ENCODE assay signal across 21 cellular contexts in genomic region chr1:7516892-7517291, GRCh38.
A peak's percentile ranks its signal among the peaks of the same experiment; 100 is the strongest.
DNase-seq lines count a peak whose midpoint lies in the region; ATAC-seq, FAIRE-seq and TF ChIP-seq lines count a peak whose summit lies in the region.
"Had no signal": no experiment of that assay in that cellular context is flagged by ENCODE, and none has a peak within 500 bp of the region (broad histone marks: within the 10 kb centered on the region; RNA-seq: fewer than 3 reads in every experiment).

No MANE protein-coding gene starts in this region.

- peaks cover 4% of the 10 kb centered on the region; the same call in 1 of the 2 replicates for H4K20me1 ChIP-seq in K562 (replicated peaks; ENCODE audit: control insufficient read depth, insufficient read depth, low read length)

- H3K27me3 ChIP-seq in cardiac muscle cell (no peaks in the 10 kb centered on the region), right cardiac atrium (ENCODE audit: control insufficient read depth, insufficient read depth) (no peaks in the 10 kb centered on the region), K562 (ENCODE audit: control insufficient read depth in 2 of 2, insufficient read depth in 2 of 2, low read length in 2 of 2) (peaks cover 0 to 37% of the 10 kb centered on the region in 2 experiments; a peak in 3 of 5 replicates)

- H2AFZ ChIP-seq in K562 (ENCODE audit: low read depth, low read length): no peak overlapping the region

- H3K9ac ChIP-seq in K562 (ENCODE audit: insufficient read depth in 1 of 2, low read depth in 2 of 2, low read length in 2 of 2): no peak overlapping the region

- FAIRE-seq in K562 (lab: Jason Lieb, UNC): no peak
- FAIRE-seq: A204.1, GM12891, GM18507, H54 had no signal

- H3K4me3 ChIP-seq in cardiac muscle cell (no peak overlapping the region), right cardiac atrium (ENCODE audit: low read length) (no peak overlapping the region), K562 (no peak overlapping the region)
- H3K4me3 ChIP-seq: HAP-1 had no signal

- BruUV-seq in K562 (replicated peaks; lab: Mats Ljungman, UMichigan): no TSS peak

- POLR2A ChIA-PET in K562 (lab: Yijun Ruan, JAX): interaction anchor here (1.2 kb wide), 1 partner anchor 9 kb away, joined by 3 read pairs; no protein-coding TSS in a partner anchor

- TF ChIP-seq CTCF in cardiac muscle cell (IDR thresholded peaks at IDR 0.05; ENCODE audit: low read depth, low read length) (no peak), K562 (IDR thresholded peaks at IDR 0.05 in 2 of 3, conservative IDR thresholded peaks at IDR 0.05 in 1 of 3; ENCODE audit: insufficient read depth in 2 of 3, low read depth in 1 of 3, low read length in 3 of 3) (no peak)

- no peaks in the 10 kb centered on the region for H3K36me3 ChIP-seq in cardiac muscle cell
- no peaks in the 10 kb centered on the region for H3K36me3 ChIP-seq in K562 (ENCODE audit: control insufficient read depth, insufficient read depth, low read length)
- H3K36me3 ChIP-seq: HAP-1 had no signal

- ATAC-seq in Right ventricle myocardium inferior (no peak), right cardiac atrium (no peak), left cardiac atrium (no peak), K562 (no peak)

- CTCF ChIA-PET in K562 (lab: Yijun Ruan, JAX; ENCODE audit: low intra/inter-chr PET ratio): no interaction called here

- TF ChIP-seq POLR2A in K562 (conservative IDR thresholded peaks at IDR 0.05): no peak

- in situ Hi-C loops in K562 (cut with MboI): no loop called here

- intact Hi-C loops in Right ventricle myocardium inferior (cut with DNase I): loop anchor here (2.0 to 5.0 kb wide), 3 partner anchors 130 to 218 kb away; no protein-coding TSS in a partner anchor
- intact Hi-C loops in right cardiac atrium (cut with DNase I): loop anchor here in 1 of 4 donors (10.0 kb wide), 1 partner anchor 58 kb away; no protein-coding TSS in a partner anchor
- intact Hi-C loops in left cardiac atrium (cut with DNase I): loop anchor here (5.0 to 10.0 kb wide), 2 partner anchors 62 to 150 kb away; no protein-coding TSS in a partner anchor
- intact Hi-C loops in K562 (cut with micrococcal nuclease): no loop called here

- no peaks in the 10 kb centered on the region for H3K9me1 ChIP-seq in K562 (ENCODE audit: control insufficient read depth, insufficient read depth, low read length)

- H3K9me3 ChIP-seq in cardiac muscle cell (ENCODE audit: low read depth) (no peaks in the 10 kb centered on the region), right cardiac atrium (ENCODE audit: control insufficient read depth, low read length) (no peaks in the 10 kb centered on the region), K562 (replicated peaks; ENCODE audit: control insufficient read depth, insufficient read depth, low read depth, low read length) (no peaks in the 10 kb centered on the region)
- H3K9me3 ChIP-seq: HAP-1 had no signal

- H3K4me2 ChIP-seq in K562 (ENCODE audit: insufficient read depth, low read length): no peak overlapping the region

- H3K79me2 ChIP-seq in K562 (ENCODE audit: control insufficient read depth, insufficient read depth, low read length): no peaks in the 10 kb centered on the region

- H3K4me1 ChIP-seq in cardiac muscle cell (ENCODE audit: low read depth) (peaks cover 36% of the 10 kb centered on the region), right cardiac atrium (ENCODE audit: control insufficient read depth, insufficient read depth, low read length) (peaks cover 7% of the 10 kb centered on the region), K562 (replicated peaks in 1 of 2; ENCODE audit: control insufficient read depth in 2 of 2, insufficient read depth in 2 of 2, low read length in 2 of 2) (no peaks in the 10 kb centered on the region)
- H3K4me1 ChIP-seq: HAP-1 had no signal

- DNase-seq in cardiac muscle cell (ENCODE audit: low read depth in 1 of 2, low spot score in 1 of 2): no peak
- no peak for DNase-seq in Right ventricle myocardium inferior (ENCODE audit: missing footprints)
- DNase-seq in right cardiac atrium: no peak
- no peak for DNase-seq in left cardiac atrium
- DNase-seq in K562 (ENCODE audit: extremely low read depth in 1 of 4, low spot score in 3 of 4): no peak
- DNase-seq in GM19238 (ENCODE audit: insufficient read length, low spot score): no peak
- no peak for DNase-seq in Ammon's horn (ENCODE audit: low spot score)
- DNase-seq: ACHN; AML-193; C1 segment of cervical spinal cord; Calu3; CD4-positive, alpha-beta memory T cell; COR-L47; GF-D8; GOT3 had no signal

- 80% methylated on average over 5 of the region's 5 CpGs for WGBS in right cardiac atrium
- WGBS in K562 (ENCODE audit: insufficient coverage, low coverage, missing lambda C conversion rate): 0% methylated on average over 5 of the region's 5 CpGs

- no peak for TF ChIP-seq EP300 in K562 (IDR thresholded peaks at IDR 0.05; ENCODE audit: low read length)

- TF ChIP-seq RAD21 in K562 (CRISPR knock-in tag; conservative IDR thresholded peaks at IDR 0.05 in 1 of 2, IDR thresholded peaks at IDR 0.05 in 1 of 2): no peak

- peak overlapping the region; percentile 86 for H3K27ac ChIP-seq in cardiac muscle cell
- H3K27ac ChIP-seq in right cardiac atrium (ENCODE audit: low read length): peak overlapping the region; percentile 64
- no peak overlapping the region for H3K27ac ChIP-seq in K562 (ENCODE audit: extremely low read depth, low read depth, low read length)
- H3K27ac ChIP-seq: 22Rv1 had no signal

TF ChIP-seq in K562, 482 proteins besides CTCF, POLR2A, EP300 and RAD21 (continues in another document):
- no peak for TF ChIP-seq FOSL1 (tag; conservative IDR thresholded peaks at IDR 0.05)
- no peak for TF ChIP-seq ZNF174 (CRISPR knock-in tag; IDR thresholded peaks at IDR 0.05)
- TF ChIP-seq HDGF (IDR thresholded peaks at IDR 0.05): no peak
- no peak for TF ChIP-seq HDAC3 (IDR thresholded peaks at IDR 0.05; ENCODE audit: borderline replicate concordance, partially characterized antibody)
- TF ChIP-seq C11orf30 (IDR thresholded peaks at IDR 0.05; ENCODE audit: low read depth): peak; percentile 41; the same call in 1 of the 2 replicates
- TF ChIP-seq CBX1 (IDR thresholded peaks at IDR 0.05; ENCODE audit: low read depth): no peak
- TF ChIP-seq TCF3 (CRISPR knock-in tag; IDR thresholded peaks at IDR 0.05): no peak
- TF ChIP-seq ZNF146 (CRISPR knock-in tag; IDR thresholded peaks at IDR 0.05; ENCODE audit: unreplicated experiment): no peak
- no peak for TF ChIP-seq ZNF140 (CRISPR knock-in tag; IDR thresholded peaks at IDR 0.05)
- peak; percentile 65; the same call in 1 of the 2 replicates for TF ChIP-seq MAFK (IDR thresholded peaks at IDR 0.05; ENCODE audit: low read length)
- TF ChIP-seq NONO (IDR thresholded peaks at IDR 0.05; ENCODE audit: low read depth in 2 of 2, low read length in 1 of 2): no peak
- no peak for TF ChIP-seq SPI1 (IDR thresholded peaks at IDR 0.05; ENCODE audit: borderline replicate concordance, low read depth, low read length)
- peak; percentile 70 for TF ChIP-seq ZNF316 (IDR thresholded peaks at IDR 0.05)
- TF ChIP-seq TSHZ1 (CRISPR knock-in tag; IDR thresholded peaks at IDR 0.05): no peak
- TF ChIP-seq MAFG (tag; conservative IDR thresholded peaks at IDR 0.05): 0 out of 2 replicates have a peak, but pooled peaks have one; percentile 11
